In the genomic region with DNA sequence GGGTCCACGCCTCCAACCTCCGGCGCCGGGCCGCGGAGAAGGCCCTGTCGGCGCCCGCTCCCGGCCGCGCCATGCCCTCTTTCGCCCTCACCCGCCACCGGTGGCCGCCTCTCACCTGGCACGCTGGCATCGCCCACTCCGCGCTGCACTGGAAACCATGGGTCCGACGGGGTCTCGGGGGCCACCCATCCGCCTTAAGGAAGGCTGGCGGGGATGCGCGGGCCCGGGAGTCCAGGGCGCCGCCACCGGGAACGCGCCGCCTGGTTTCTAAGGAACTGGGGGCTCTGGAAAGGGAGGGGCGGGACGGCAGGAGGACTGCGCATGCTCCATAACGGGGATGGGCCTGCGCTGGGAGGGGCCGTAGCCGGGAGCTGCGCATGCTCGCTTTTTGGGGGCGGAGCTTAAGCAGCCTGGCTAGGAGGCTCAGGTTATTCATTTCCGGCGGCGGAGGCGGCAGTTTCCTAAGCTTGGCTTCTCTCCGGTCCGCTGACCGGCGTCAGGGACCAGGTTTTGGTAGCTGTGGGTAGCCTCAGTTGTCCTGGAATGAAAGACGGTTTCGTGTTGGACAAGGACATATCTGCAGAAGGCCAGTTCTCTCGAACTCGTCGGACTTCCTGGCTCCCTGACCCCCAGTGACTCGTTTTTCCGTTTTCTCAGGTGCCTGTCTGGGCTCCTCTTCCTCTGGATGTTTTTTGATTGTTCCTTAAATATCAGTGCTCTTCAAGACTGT, we compare ENCODE assay signal across 1 cellular context.
TF ChIP-seq lines count a peak whose summit lies in the region.

A gene with protein sequence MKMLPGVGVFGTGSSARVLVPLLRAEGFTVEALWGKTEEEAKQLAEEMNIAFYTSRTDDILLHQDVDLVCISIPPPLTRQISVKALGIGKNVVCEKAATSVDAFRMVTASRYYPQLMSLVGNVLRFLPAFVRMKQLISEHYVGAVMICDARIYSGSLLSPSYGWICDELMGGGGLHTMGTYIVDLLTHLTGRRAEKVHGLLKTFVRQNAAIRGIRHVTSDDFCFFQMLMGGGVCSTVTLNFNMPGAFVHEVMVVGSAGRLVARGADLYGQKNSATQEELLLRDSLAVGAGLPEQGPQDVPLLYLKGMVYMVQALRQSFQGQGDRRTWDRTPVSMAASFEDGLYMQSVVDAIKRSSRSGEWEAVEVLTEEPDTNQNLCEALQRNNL (minus strand): TSS at position 269 of the 730 bp plus-strand sequence. CDS start 33,601 bp downstream, outside the sequence.

TF ChIP-seq in HepG2, 621 proteins besides CTCF, POLR2A, EP300 and RAD21 (continued from another document and continues in another):
- TF ChIP-seq, protein P1, sequence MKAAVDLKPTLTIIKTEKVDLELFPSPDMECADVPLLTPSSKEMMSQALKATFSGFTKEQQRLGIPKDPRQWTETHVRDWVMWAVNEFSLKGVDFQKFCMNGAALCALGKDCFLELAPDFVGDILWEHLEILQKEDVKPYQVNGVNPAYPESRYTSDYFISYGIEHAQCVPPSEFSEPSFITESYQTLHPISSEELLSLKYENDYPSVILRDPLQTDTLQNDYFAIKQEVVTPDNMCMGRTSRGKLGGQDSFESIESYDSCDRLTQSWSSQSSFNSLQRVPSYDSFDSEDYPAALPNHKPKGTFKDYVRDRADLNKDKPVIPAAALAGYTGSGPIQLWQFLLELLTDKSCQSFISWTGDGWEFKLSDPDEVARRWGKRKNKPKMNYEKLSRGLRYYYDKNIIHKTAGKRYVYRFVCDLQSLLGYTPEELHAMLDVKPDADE (CRISPR knock-in tag; IDR thresholded peaks at IDR 0.05), result peak; percentile 58; the same call in 1 of the 2 replicates
- TF ChIP-seq, protein P2, sequence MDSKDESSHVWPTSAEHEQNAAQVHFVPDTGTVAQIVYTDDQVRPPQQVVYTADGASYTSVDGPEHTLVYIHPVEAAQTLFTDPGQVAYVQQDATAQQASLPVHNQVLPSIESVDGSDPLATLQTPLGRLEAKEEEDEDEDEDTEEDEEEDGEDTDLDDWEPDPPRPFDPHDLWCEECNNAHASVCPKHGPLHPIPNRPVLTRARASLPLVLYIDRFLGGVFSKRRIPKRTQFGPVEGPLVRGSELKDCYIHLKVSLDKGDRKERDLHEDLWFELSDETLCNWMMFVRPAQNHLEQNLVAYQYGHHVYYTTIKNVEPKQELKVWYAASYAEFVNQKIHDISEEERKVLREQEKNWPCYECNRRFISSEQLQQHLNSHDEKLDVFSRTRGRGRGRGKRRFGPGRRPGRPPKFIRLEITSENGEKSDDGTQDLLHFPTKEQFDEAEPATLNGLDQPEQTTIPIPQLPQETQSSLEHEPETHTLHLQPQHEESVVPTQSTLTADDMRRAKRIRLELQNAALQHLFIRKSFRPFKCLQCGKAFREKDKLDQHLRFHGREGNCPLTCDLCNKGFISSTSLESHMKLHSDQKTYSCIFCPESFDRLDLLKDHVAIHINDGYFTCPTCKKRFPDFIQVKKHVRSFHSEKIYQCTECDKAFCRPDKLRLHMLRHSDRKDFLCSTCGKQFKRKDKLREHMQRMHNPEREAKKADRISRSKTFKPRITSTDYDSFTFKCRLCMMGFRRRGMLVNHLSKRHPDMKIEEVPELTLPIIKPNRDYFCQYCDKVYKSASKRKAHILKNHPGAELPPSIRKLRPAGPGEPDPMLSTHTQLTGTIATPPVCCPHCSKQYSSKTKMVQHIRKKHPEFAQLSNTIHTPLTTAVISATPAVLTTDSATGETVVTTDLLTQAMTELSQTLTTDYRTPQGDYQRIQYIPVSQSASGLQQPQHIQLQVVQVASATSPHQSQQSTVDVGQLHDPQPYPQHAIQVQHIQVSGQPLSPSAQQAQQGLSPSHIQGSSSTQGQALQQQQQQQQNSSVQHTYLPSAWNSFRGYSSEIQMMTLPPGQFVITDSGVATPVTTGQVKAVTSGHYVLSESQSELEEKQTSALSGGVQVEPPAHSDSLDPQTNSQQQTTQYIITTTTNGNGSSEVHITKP (CRISPR knock-in tag; IDR thresholded peaks at IDR 0.05; ENCODE audit: low read depth), result no peak; the same call in 1 of the 2 replicates
- no peak for TF ChIP-seq NCOA5 (CRISPR knock-in tag; IDR thresholded peaks at IDR 0.05)
- TF ChIP-seq, protein P3, sequence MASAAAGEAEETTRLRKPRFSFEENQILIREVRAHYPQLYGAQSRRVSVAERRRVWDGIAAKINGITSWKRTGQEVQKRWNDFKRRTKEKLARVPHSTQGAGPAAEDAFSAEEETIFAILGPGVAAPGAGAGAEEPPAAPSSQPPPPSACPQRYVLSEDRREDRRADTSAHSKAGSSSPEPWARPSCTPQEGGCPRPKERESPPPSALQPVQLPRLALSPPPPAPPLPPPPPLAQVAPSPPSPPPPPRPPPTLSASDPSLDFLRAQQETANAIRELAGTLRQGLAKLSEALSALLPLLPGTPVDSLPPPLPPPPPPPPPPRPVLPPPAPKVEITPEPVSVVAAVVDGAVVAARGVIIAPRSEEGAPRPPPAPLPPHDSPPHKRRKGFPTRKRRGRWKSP (CRISPR knock-in tag; IDR thresholded peaks at IDR 0.05), result peak; percentile 87
- TF ChIP-seq, protein P4, sequence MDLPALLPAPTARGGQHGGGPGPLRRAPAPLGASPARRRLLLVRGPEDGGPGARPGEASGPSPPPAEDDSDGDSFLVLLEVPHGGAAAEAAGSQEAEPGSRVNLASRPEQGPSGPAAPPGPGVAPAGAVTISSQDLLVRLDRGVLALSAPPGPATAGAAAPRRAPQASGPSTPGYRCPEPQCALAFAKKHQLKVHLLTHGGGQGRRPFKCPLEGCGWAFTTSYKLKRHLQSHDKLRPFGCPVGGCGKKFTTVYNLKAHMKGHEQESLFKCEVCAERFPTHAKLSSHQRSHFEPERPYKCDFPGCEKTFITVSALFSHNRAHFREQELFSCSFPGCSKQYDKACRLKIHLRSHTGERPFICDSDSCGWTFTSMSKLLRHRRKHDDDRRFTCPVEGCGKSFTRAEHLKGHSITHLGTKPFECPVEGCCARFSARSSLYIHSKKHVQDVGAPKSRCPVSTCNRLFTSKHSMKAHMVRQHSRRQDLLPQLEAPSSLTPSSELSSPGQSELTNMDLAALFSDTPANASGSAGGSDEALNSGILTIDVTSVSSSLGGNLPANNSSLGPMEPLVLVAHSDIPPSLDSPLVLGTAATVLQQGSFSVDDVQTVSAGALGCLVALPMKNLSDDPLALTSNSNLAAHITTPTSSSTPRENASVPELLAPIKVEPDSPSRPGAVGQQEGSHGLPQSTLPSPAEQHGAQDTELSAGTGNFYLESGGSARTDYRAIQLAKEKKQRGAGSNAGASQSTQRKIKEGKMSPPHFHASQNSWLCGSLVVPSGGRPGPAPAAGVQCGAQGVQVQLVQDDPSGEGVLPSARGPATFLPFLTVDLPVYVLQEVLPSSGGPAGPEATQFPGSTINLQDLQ (CRISPR knock-in tag; IDR thresholded peaks at IDR 0.05), result no peak
- no peak for TF ChIP-seq TBX3 (IDR thresholded peaks at IDR 0.05; ENCODE audit: borderline replicate concordance)
- TF ChIP-seq RFX3 (CRISPR knock-in tag; IDR thresholded peaks at IDR 0.05), result peak; percentile 35
- TF ChIP-seq, protein P5, sequence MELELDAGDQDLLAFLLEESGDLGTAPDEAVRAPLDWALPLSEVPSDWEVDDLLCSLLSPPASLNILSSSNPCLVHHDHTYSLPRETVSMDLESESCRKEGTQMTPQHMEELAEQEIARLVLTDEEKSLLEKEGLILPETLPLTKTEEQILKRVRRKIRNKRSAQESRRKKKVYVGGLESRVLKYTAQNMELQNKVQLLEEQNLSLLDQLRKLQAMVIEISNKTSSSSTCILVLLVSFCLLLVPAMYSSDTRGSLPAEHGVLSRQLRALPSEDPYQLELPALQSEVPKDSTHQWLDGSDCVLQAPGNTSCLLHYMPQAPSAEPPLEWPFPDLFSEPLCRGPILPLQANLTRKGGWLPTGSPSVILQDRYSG (CRISPR knock-in tag; IDR thresholded peaks at IDR 0.05), result no peak
- no peak for TF ChIP-seq RCOR2 (CRISPR knock-in tag; IDR thresholded peaks at IDR 0.05)
- no peak for TF ChIP-seq ZNF460 (CRISPR knock-in tag; IDR thresholded peaks at IDR 0.05; ENCODE audit: borderline replicate concordance)
- TF ChIP-seq ZNF569 (CRISPR knock-in tag; IDR thresholded peaks at IDR 0.05; ENCODE audit: borderline replicate concordance), result no peak
- peak; percentile 15; the same call in 1 of the 2 replicates for TF ChIP-seq ZFP36L2 (CRISPR knock-in tag; IDR thresholded peaks at IDR 0.05)
- TF ChIP-seq YEATS4 (CRISPR knock-in tag; IDR thresholded peaks at IDR 0.05; ENCODE audit: borderline replicate concordance), result peak; percentile 76; the same call in 1 of the 2 replicates
- TF ChIP-seq, protein P6, sequence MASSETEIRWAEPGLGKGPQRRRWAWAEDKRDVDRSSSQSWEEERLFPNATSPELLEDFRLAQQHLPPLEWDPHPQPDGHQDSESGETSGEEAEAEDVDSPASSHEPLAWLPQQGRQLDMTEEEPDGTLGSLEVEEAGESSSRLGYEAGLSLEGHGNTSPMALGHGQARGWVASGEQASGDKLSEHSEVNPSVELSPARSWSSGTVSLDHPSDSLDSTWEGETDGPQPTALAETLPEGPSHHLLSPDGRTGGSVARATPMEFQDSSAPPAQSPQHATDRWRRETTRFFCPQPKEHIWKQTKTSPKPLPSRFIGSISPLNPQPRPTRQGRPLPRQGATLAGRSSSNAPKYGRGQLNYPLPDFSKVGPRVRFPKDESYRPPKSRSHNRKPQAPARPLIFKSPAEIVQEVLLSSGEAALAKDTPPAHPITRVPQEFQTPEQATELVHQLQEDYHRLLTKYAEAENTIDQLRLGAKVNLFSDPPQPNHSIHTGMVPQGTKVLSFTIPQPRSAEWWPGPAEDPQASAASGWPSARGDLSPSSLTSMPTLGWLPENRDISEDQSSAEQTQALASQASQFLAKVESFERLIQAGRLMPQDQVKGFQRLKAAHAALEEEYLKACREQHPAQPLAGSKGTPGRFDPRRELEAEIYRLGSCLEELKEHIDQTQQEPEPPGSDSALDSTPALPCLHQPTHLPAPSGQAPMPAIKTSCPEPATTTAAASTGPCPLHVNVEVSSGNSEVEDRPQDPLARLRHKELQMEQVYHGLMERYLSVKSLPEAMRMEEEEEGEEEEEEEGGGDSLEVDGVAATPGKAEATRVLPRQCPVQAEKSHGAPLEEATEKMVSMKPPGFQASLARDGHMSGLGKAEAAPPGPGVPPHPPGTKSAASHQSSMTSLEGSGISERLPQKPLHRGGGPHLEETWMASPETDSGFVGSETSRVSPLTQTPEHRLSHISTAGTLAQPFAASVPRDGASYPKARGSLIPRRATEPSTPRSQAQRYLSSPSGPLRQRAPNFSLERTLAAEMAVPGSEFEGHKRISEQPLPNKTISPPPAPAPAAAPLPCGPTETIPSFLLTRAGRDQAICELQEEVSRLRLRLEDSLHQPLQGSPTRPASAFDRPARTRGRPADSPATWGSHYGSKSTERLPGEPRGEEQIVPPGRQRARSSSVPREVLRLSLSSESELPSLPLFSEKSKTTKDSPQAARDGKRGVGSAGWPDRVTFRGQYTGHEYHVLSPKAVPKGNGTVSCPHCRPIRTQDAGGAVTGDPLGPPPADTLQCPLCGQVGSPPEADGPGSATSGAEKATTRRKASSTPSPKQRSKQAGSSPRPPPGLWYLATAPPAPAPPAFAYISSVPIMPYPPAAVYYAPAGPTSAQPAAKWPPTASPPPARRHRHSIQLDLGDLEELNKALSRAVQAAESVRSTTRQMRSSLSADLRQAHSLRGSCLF (CRISPR knock-in tag; IDR thresholded peaks at IDR 0.05; ENCODE audit: borderline replicate concordance), result no peak
- TF ChIP-seq MXD4 (CRISPR knock-in tag; IDR thresholded peaks at IDR 0.05), result peak; percentile 88; the same call in 1 of the 2 replicates
- TF ChIP-seq KLF15 (CRISPR knock-in tag; IDR thresholded peaks at IDR 0.05; ENCODE audit: borderline replicate concordance), result 0 out of 2 replicates have a peak, but pooled peaks have one; percentile 62
- TF ChIP-seq SALL2 (CRISPR knock-in tag; IDR thresholded peaks at IDR 0.05), result no peak; the same call in 1 of the 2 replicates
- TF ChIP-seq ZNF530 (CRISPR knock-in tag; IDR thresholded peaks at IDR 0.05; ENCODE audit: low read depth), result no peak
- TF ChIP-seq, protein P7, sequence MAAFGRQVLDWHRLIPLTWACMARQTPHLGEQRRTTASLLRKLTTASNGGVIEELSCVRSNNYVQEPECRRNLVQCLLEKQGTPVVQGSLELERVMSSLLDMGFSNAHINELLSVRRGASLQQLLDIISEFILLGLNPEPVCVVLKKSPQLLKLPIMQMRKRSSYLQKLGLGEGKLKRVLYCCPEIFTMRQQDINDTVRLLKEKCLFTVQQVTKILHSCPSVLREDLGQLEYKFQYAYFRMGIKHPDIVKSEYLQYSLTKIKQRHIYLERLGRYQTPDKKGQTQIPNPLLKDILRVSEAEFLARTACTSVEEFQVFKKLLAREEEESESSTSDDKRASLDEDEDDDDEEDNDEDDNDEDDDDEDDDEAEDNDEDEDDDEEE (CRISPR knock-in tag; IDR thresholded peaks at IDR 0.05), result peak; percentile 93
- no peak for TF ChIP-seq SMYD3 (CRISPR knock-in tag; IDR thresholded peaks at IDR 0.05)
- TF ChIP-seq, protein P8, sequence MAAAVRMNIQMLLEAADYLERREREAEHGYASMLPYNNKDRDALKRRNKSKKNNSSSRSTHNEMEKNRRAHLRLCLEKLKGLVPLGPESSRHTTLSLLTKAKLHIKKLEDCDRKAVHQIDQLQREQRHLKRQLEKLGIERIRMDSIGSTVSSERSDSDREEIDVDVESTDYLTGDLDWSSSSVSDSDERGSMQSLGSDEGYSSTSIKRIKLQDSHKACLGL (CRISPR knock-in tag; IDR thresholded peaks at IDR 0.05), result peak; percentile 95
- TF ChIP-seq ZNF660 (CRISPR knock-in tag; IDR thresholded peaks at IDR 0.05; ENCODE audit: borderline replicate concordance, low read depth), result no peak
- TF ChIP-seq MEIS1 (CRISPR knock-in tag; IDR thresholded peaks at IDR 0.05; ENCODE audit: borderline replicate concordance), result no peak
- TF ChIP-seq PAX8 (CRISPR knock-in tag; IDR thresholded peaks at IDR 0.05; ENCODE audit: borderline replicate concordance), result 0 out of 2 replicates have a peak, but pooled peaks have one; percentile 46
- TF ChIP-seq EED (CRISPR knock-in tag; IDR thresholded peaks at IDR 0.05), result no peak
- peak; percentile 77; the same call in 1 of the 2 replicates for TF ChIP-seq MED13 (CRISPR knock-in tag; IDR thresholded peaks at IDR 0.05)
- no peak for TF ChIP-seq SCMH1 (CRISPR knock-in tag; IDR thresholded peaks at IDR 0.05; ENCODE audit: borderline replicate concordance)
- TF ChIP-seq TAF1 (CRISPR knock-in tag; IDR thresholded peaks at IDR 0.05), result peak; percentile 90
- TF ChIP-seq CENPT (CRISPR knock-in tag; IDR thresholded peaks at IDR 0.05; ENCODE audit: low read depth), result 0 out of 2 replicates have a peak, but pooled peaks have one; percentile 29
- TF ChIP-seq ZNF674 (CRISPR knock-in tag; IDR thresholded peaks at IDR 0.05; ENCODE audit: low read depth), result no peak
- TF ChIP-seq ZNF746 (CRISPR knock-in tag; IDR thresholded peaks at IDR 0.05), result no peak
- 0 out of 2 replicates have a peak, but pooled peaks have one; percentile 29 for TF ChIP-seq STAT5B (CRISPR knock-in tag; IDR thresholded peaks at IDR 0.05)
- TF ChIP-seq, protein P9, sequence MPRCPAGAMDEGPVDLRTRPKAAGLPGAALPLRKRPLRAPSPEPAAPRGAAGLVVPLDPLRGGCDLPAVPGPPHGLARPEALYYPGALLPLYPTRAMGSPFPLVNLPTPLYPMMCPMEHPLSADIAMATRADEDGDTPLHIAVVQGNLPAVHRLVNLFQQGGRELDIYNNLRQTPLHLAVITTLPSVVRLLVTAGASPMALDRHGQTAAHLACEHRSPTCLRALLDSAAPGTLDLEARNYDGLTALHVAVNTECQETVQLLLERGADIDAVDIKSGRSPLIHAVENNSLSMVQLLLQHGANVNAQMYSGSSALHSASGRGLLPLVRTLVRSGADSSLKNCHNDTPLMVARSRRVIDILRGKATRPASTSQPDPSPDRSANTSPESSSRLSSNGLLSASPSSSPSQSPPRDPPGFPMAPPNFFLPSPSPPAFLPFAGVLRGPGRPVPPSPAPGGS (CRISPR knock-in tag; IDR thresholded peaks at IDR 0.05), result no peak; the same call in 1 of the 2 replicates
- peak; percentile 83; the same call in 1 of the 2 replicates for TF ChIP-seq NFKB2 (CRISPR knock-in tag; IDR thresholded peaks at IDR 0.05; ENCODE audit: borderline replicate concordance)
- TF ChIP-seq ZNF547 (CRISPR knock-in tag; IDR thresholded peaks at IDR 0.05), result peak; percentile 48; the same call in 1 of the 2 replicates
- no peak for TF ChIP-seq NFIC (IDR thresholded peaks at IDR 0.05; ENCODE audit: low read length)
- no peak for TF ChIP-seq CENPX (CRISPR knock-in tag; IDR thresholded peaks at IDR 0.05)
